In the genomic region with DNA sequence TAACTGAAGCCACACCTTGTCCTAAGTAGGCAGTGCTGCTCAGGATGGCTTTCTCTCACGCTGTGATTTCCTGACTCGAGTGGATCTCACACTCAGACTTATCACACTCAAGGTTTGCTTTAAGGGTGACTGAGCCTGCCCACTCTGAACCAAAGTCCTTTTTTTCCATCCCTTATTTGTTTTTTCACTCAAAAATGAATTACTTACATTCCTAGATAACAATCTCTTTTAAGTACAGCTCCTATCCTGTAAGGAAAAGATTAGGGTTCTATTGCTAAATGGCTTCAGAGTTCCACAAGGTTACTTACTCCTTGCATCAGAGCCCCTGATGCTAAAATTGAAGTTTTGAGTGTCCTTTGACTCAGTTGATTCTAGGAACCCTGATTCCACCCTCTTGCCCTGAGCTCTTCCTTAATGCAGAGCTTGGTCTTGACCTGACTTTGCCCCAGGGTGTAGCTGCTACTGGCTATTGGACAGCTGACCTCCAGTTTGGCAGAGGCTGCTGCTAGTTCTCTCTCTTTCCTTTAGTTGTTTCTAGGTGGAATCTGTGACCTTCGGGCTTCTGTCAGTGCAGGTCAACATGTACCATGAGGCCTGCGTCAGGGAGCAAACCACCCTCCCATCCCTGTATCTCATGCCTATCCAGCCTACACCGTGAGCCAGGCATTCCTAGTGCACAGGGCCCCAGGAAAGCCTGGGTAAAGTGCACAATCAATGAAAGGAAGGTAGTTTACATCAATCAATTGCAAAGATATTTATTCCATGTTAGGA, we compare ENCODE assay signal across 1 cellular context.
TF ChIP-seq lines count a peak whose summit lies in the region.

No MANE protein-coding gene starts in this region.

TF ChIP-seq in endothelial cell of umbilical vein, 7 proteins besides CTCF, POLR2A, EP300 and RAD21:
- TF ChIP-seq GATA2 (IDR thresholded peaks at IDR 0.05; ENCODE audit: insufficient read depth, insufficient read length, low read depth, low read length) (peak; percentile 55), JUN (IDR thresholded peaks at IDR 0.05; ENCODE audit: borderline replicate concordance, insufficient read depth, insufficient read length, low read depth) (no peak)
